Comparison of ENCODE assay signal across 27 cellular contexts in the genomic region with DNA sequence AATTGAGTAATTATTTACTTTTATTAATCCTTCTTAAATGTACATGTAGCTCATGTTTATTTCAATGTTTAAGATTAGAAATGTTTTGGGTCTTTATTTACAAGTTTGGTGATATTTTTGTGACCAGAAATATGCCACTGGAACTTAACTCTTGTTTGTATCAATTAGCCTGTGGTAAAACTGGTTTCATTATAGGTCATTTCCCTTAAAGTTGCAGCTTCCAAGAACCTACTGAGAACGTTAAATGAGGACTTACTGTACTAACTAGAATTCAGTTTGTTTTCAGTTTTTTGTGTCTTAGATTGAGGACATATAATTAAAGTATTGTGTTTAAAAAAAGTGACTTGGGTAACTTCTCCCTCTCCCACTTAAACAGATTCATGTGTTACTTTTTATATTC. TPM values are rescaled to one million over a fixed set of nuclear protein-coding genes. Genes with fewer than 3 reads are reported as not detected.
A peak's percentile ranks its signal among the peaks of the same experiment; 100 is the strongest.
DNase-seq lines count a peak whose midpoint lies in the region; ATAC-seq, FAIRE-seq and TF ChIP-seq lines count a peak whose summit lies in the region.
"Had no signal": no experiment of that assay in that cellular context is flagged by ENCODE, and none has a peak within 500 bp of the region (broad histone marks: within the 10 kb centered on the region; RNA-seq: fewer than 3 reads in every experiment).

No MANE protein-coding gene starts in this region.

- H3K36me3 Mint-ChIP-seq in activated CD4-positive, alpha-beta memory T cell treated with anti-CD3 and anti-CD28 coated beads, Interleukin-2, amount 10 ng/mL, durations not matched to agents 7 days and 5 days (ENCODE audit: low read depth): peaks cover 39% of the 10 kb centered on the region

- intact Hi-C loops in kidney (cut with DNase I): no loop called here

- H3K27ac Mint-ChIP-seq in activated CD4-positive, alpha-beta memory T cell treated with anti-CD3 and anti-CD28 coated beads, Interleukin-2, amount 10 ng/mL, durations not matched to agents 7 days and 5 days: peak overlapping the region; percentile 74

- no peak for TF ChIP-seq CTCF in kidney (IDR thresholded peaks at IDR 0.05; ENCODE audit: borderline replicate concordance, extremely low read depth, insufficient read depth)

- no peaks in the 10 kb centered on the region for H3K9me3 ChIP-seq in kidney (ENCODE audit: control insufficient read depth in 1 of 2, low read length in 2 of 2)
- H3K9me3 ChIP-seq: BE2C, SJSA1 had no signal

- CTCF ChIA-PET in activated CD4-positive, alpha-beta memory T cell treated with anti-CD3 and anti-CD28 coated beads, Interleukin-2, amount 10 ng/mL, durations not matched to agents 7 days and 5 days (lab: Charles Lee): interaction anchor here (0.9 kb wide), 1 partner anchor 10 kb away, joined by 3 read pairs; no protein-coding TSS in a partner anchor

- no peak overlapping the region for H3K9ac ChIP-seq in kidney (ENCODE audit: low read length in 2 of 2)

- peaks cover 9 to 12% of the 10 kb centered on the region in 2 donors for H3K36me3 ChIP-seq in kidney (ENCODE audit: control insufficient read depth in 1 of 2, insufficient read depth in 2 of 2, low read length in 2 of 2)

- peaks cover 63% of the 10 kb centered on the region for H3K4me1 Mint-ChIP-seq in activated CD4-positive, alpha-beta memory T cell treated with anti-CD3 and anti-CD28 coated beads, Interleukin-2, amount 10 ng/mL, durations not matched to agents 7 days and 5 days

- H3K27ac ChIP-seq in kidney (ENCODE audit: low read depth in 2 of 2, low read length in 2 of 2): no peak overlapping the region
- H3K27ac ChIP-seq: SJSA1 had no signal

- no peaks in the 10 kb centered on the region for H3K27me3 Mint-ChIP-seq in activated CD4-positive, alpha-beta memory T cell treated with anti-CD3 and anti-CD28 coated beads, Interleukin-2, amount 10 ng/mL, durations not matched to agents 7 days and 5 days
- H3K27me3 Mint-ChIP-seq: CD8-positive, alpha-beta memory T cell had no signal

- no peaks in the 10 kb centered on the region for H3K9me3 Mint-ChIP-seq in activated CD4-positive, alpha-beta memory T cell treated with anti-CD3 and anti-CD28 coated beads, Interleukin-2, amount 10 ng/mL, durations not matched to agents 7 days and 5 days
- H3K9me3 Mint-ChIP-seq: CD14-positive monocyte; CD8-positive, alpha-beta memory T cell had no signal

- no peak overlapping the region for H3K4me3 ChIP-seq in kidney (ENCODE audit: low read length in 2 of 2)
- H3K4me3 ChIP-seq: SJSA1 had no signal

- peak overlapping the region; percentile 39 for H3K4me3 Mint-ChIP-seq in activated CD4-positive, alpha-beta memory T cell treated with anti-CD3 and anti-CD28 coated beads, Interleukin-2, amount 10 ng/mL, durations not matched to agents 7 days and 5 days
- H3K4me3 Mint-ChIP-seq: CD14-positive monocyte; CD8-positive, alpha-beta memory T cell had no signal

- TF ChIP-seq POLR2A in GM12891 (IDR thresholded peaks at IDR 0.05; ENCODE audit: low read depth, low read length): no peak

- peaks cover 0 to 4% of the 10 kb centered on the region in 2 donors for H3K4me1 ChIP-seq in kidney (ENCODE audit: control insufficient read depth in 1 of 2, insufficient read depth in 1 of 2, low read depth in 1 of 2, low read length in 2 of 2)
- H3K4me1 ChIP-seq: BE2C had no signal

- FAIRE-seq in A204.1 (lab: Jason Lieb, UNC) (peak; percentile 19), GM12891 (lab: Jason Lieb, UNC) (peak; percentile 62), kidney (lab: Jason Lieb, UNC) (peak; percentile 54)
- FAIRE-seq: H54 had no signal

- POLR2A ChIA-PET in activated CD4-positive, alpha-beta memory T cell treated with anti-CD3 and anti-CD28 coated beads, Interleukin-2, amount 10 ng/mL, durations not matched to agents 7 days and 5 days (lab: Charles Lee): interaction anchor here (0.6 to 2.0 kb wide), 4 partner anchors 11 to 40 kb away, joined by 3 to 4 read pairs (median 3); no protein-coding TSS in a partner anchor

- ATAC-seq in HG02973 (IDR thresholded peaks at IDR 0.05; ENCODE audit: unreplicated experiment): no peak

- DNase-seq in GM12891 (ENCODE audit: insufficient read length, low spot score) (no peak), kidney (no peak), HPDE6-E6E7 (ENCODE audit: extremely low spot score) (no peak), retina (no peak)
- DNase-seq in activated CD4-positive, alpha-beta memory T cell treated with anti-CD3 and anti-CD28 coated beads, Interleukin-2, amount 10 ng/mL, durations not matched to agents 7 days and 5 days: no peak
- DNase-seq: BE2C; CD8-positive, alpha-beta memory T cell; DMS 273 treated with DMSO at 0.1 percent for 48 hours; DMS79 treated with DMSO at 0.1 percent for 48 hours; GF-D8; IMR-90; KG1; MM.1S; NCI-H1048; NCI-H1417; NCI-H1694; NCI-H2081; NCI-H226; NCI-H510A; NCI-H69; Right ventricle myocardium superior; RPMI8226 had no signal

TF ChIP-seq in GM12891, 5 proteins besides CTCF, POLR2A, EP300 and RAD21:
- TF ChIP-seq POU2F2 (IDR thresholded peaks at IDR 0.05; ENCODE audit: low read depth, low read length) (no peak), POLR2AphosphoS5 (IDR thresholded peaks at IDR 0.05; ENCODE audit: low read depth, low read length) (no peak), TAF1 (IDR thresholded peaks at IDR 0.05; ENCODE audit: low read depth, low read length) (no peak), PAX5 (IDR thresholded peaks at IDR 0.05; ENCODE audit: insufficient read depth, low read length, severe bottlenecking) (no peak), SPI1 (IDR thresholded peaks at IDR 0.05; ENCODE audit: low read depth, low read length) (no peak)

RNA-seq across cellular contexts. Expression of gene TYW5, which starts 4.3 kb away (rescaled TPM):
- polyA plus RNA-seq in GM12891 (2012; ENCODE audit: low read depth, missing spikeins): 4.7 TPM
- 10 to 100 TPM in 1 of 2 experiments, 1 to 10 TPM in 1; 9.9 to 11.2 TPM for total RNA-seq in activated CD4-positive, alpha-beta memory T cell treated with anti-CD3 and anti-CD28 coated beads, Interleukin-2, amount 10 ng/mL, durations not matched to agents 7 days and 5 days
- total RNA-seq in kidney: 8.0 TPM
- polyA plus RNA-seq in kidney (ENCODE audit: insufficient read depth, low read depth, low replicate concordance): 6.8 TPM

RNA-seq across cellular contexts. Expression of gene MAIP1, which starts 4.4 kb away (rescaled TPM):
- polyA plus RNA-seq in GM12891 (2012; ENCODE audit: low read depth, missing spikeins): 18.7 TPM
- total RNA-seq in activated CD4-positive, alpha-beta memory T cell treated with anti-CD3 and anti-CD28 coated beads, Interleukin-2, amount 10 ng/mL, durations not matched to agents 7 days and 5 days: 10 to 100 TPM; 17.9 to 19.5 TPM
- 16.0 TPM for total RNA-seq in kidney
- polyA plus RNA-seq in kidney (ENCODE audit: insufficient read depth, low read depth, low replicate concordance): 43.1 TPM

RNA-seq across cellular contexts. Expression of gene C2orf69, which starts 39.9 kb away (rescaled TPM):
- polyA plus RNA-seq in GM12891 (2012; ENCODE audit: low read depth, missing spikeins): 6.2 TPM
- total RNA-seq in activated CD4-positive, alpha-beta memory T cell treated with anti-CD3 and anti-CD28 coated beads, Interleukin-2, amount 10 ng/mL, durations not matched to agents 7 days and 5 days: 10 to 100 TPM; 19.2 to 20.1 TPM
- total RNA-seq in kidney: 11.5 TPM
- polyA plus RNA-seq in kidney (ENCODE audit: insufficient read depth, low read depth, low replicate concordance): 4.9 TPM
